Comparison of ENCODE assay signal across 17 cellular contexts in genomic region chr2:101901241-101901640, GRCh38.
"Had no signal": no experiment of that assay in that cellular context is flagged by ENCODE, and none has a peak within 500 bp of the region (broad histone marks: within the 10 kb centered on the region; RNA-seq: fewer than 3 reads in every experiment).

No MANE protein-coding gene starts in this region.

- H3K4me3 Mint-ChIP-seq: natural killer cell treated with Interleukin-12 subunit alpha and Interleukin-12 subunit beta and Interleukin-15 and Interleukin-18, amount 100 ng/mL, for 72 hours; neural progenitor cell had no signal

- ATAC-seq: left colon, left ventricle myocardium superior had no signal

- H3K4me1 ChIP-seq: esophagus squamous epithelium, right atrium auricular region, stomach, transverse colon had no signal

- DNase-seq: effector memory CD4-positive, alpha-beta T cell; esophagus squamous epithelium; left colon; left ventricle myocardium superior; mesenchymal stem cell; midbrain; ovary; small intestine; stimulated activated CD4-positive, alpha-beta T cell treated with anti-CD3 and anti-CD28 coated beads, Interleukin-12 subunit alpha, Interleukin-12 subunit beta, amount 100 ng/mL, for 4 hours; stimulated activated naive CD4-positive, alpha-beta T cell; stomach; transverse colon had no signal

- H3K9me3 ChIP-seq: ovary, thoracic aorta, transverse colon had no signal

- H2AFZ ChIP-seq: neural progenitor cell had no signal

- H3K9ac ChIP-seq: neural progenitor cell had no signal

- H3K4me3 ChIP-seq: esophagus squamous epithelium, lung, neural progenitor cell, ovary, right atrium auricular region, stomach, thoracic aorta, transverse colon had no signal

- H3K27ac ChIP-seq: esophagus squamous epithelium, neural progenitor cell, ovary, right atrium auricular region, stomach, thoracic aorta, transverse colon had no signal

- H3K4me1 Mint-ChIP-seq: neural progenitor cell had no signal

- H3K27me3 ChIP-seq: neural progenitor cell, ovary, right atrium auricular region, stomach, transverse colon had no signal

- H3K36me3 ChIP-seq: esophagus squamous epithelium, neural progenitor cell, ovary, right atrium auricular region, thoracic aorta, transverse colon had no signal

- H3K27ac Mint-ChIP-seq: natural killer cell treated with Interleukin-12 subunit alpha and Interleukin-12 subunit beta and Interleukin-15 and Interleukin-18, amount 100 ng/mL, for 72 hours; neural progenitor cell had no signal

- H3K4me2 ChIP-seq: neural progenitor cell had no signal
